9 cellular contexts compared by ENCODE assay signal in the genomic region with DNA sequence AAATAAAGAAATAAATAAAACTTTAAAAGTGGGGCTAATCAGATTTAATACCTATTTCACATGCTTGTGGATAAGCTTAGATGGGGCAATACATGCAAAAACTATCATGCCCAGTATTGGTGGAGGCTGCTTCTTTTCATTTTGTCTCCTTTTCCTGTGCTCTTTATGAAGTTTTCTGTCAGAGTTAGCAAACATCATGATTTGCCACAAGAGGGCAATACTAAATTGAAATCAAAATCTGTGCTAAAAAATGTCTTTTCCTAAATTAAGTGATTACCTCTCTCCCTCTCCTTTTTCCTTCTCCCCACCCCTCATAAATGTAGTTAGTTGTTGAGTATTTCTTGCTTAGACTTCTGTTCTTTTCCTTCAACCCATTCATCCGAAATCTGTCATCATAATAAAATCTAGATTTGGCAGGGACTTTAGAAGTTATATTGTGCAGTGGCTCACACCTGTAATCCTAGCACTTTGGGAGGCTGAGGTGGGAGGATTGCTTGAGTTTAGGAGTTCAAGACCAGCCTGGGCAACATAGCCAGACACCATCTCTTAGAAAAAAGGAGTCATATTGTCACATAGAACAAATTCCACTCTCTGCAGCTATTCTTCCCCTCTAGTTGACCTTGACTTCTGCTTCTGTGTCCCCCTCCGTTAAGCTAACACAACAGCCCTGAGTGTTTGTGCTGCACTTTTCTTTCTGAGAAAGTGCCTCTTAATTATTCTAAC. TPM values are rescaled to one million over a fixed set of nuclear protein-coding genes. Genes with fewer than 3 reads are reported as not detected.
DNase-seq lines count a peak whose midpoint lies in the region; ATAC-seq and TF ChIP-seq lines count a peak whose summit lies in the region.
"Had no signal": no experiment of that assay in that cellular context is flagged by ENCODE, and none has a peak within 500 bp of the region (broad histone marks: within the 10 kb centered on the region; RNA-seq: fewer than 3 reads in every experiment).

No MANE protein-coding gene starts in this region.

- H3K27ac Mint-ChIP-seq in activated B cell treated with CpG ODN at 0.5 μM for 24 hours: peak overlapping the region; percentile 62

- H3K27me3 Mint-ChIP-seq in activated B cell treated with CpG ODN at 0.5 μM for 24 hours: no peaks in the 10 kb centered on the region

- H3K4me1 ChIP-seq in A673 (ENCODE audit: insufficient read depth, low read length, poor library complexity, severe bottlenecking): no peaks in the 10 kb centered on the region

- peaks cover 68% of the 10 kb centered on the region for H3K4me1 Mint-ChIP-seq in activated B cell treated with CpG ODN at 0.5 μM for 24 hours

- no peak overlapping the region for H3K4me3 Mint-ChIP-seq in activated B cell treated with CpG ODN at 0.5 μM for 24 hours

- POLR2A ChIA-PET in A673 (lab: Charles Lee; ENCODE audit: low non-redundant PET) (no interaction called here), activated B cell treated with CpG ODN at 0.5 μM for 24 hours (lab: Charles Lee) (interaction anchor here (1.5 kb wide), 1 partner anchor 172 kb away, joined by 3 read pairs; no protein-coding TSS in a partner anchor)

- BruUV-seq in A673 (replicated peaks; lab: Mats Ljungman, UMichigan): no TSS peak

- H3K27me3 ChIP-seq in A673 (replicated peaks; ENCODE audit: insufficient read depth, low read depth, low read length, poor library complexity): no peaks in the 10 kb centered on the region

- peak; percentile 71 for TF ChIP-seq CTCF in A673 (conservative IDR thresholded peaks at IDR 0.05; ENCODE audit: low read depth, low read length)
- no peak for TF ChIP-seq CTCF in activated B cell treated with CpG ODN at 0.5 μM for 24 hours (IDR thresholded peaks at IDR 0.05)

- intact Hi-C loops in A673 (cut with micrococcal nuclease; ENCODE audit: unreplicated experiment) (loop anchor here (1.0 to 2.0 kb wide), 3 partner anchors 106 to 248 kb away; no protein-coding TSS in a partner anchor), activated B cell treated with CpG ODN at 0.5 μM for 24 hours (cut with micrococcal nuclease) (loop anchor here (1.0 kb wide), 3 partner anchors 106 to 248 kb away; no protein-coding TSS in a partner anchor), posterior vena cava (cut with DNase I) (loop anchor here (5.0 to 10.0 kb wide), 4 partner anchors 162 to 250 kb away; no protein-coding TSS in a partner anchor)

- H3K27ac ChIP-seq in A673 (ENCODE audit: low read depth, low read length, poor library complexity, severe bottlenecking): no peak overlapping the region

- DNase-seq in A673 (ENCODE audit: low spot score) (peak; percentile 59), HCEC 1CT (peak; percentile 55), activated B cell treated with CpG ODN at 0.5 μM for 24 hours (no peak), left lobe of liver (ENCODE audit: low spot score) (no peak), NCI-H2029 treated with DMSO at 0.1 percent for 48 hours (lab: John Stamatoyannopoulos, UW) (no peak), posterior vena cava (ENCODE audit: low spot score) (no peak)
- DNase-seq: NCI-H2081 treated with DMSO at 0.1 percent for 48 hours had no signal

- H3K4me3 ChIP-seq in A673 (ENCODE audit: low read depth, low read length, poor library complexity, severe bottlenecking): no peak overlapping the region

- H3K9me3 ChIP-seq in A673 (ENCODE audit: low read depth, low read length, poor library complexity, severe bottlenecking): no peaks in the 10 kb centered on the region

- H3K9me3 Mint-ChIP-seq in activated B cell treated with CpG ODN at 0.5 μM for 24 hours: no peaks in the 10 kb centered on the region

- CTCF ChIA-PET in A673 (lab: Charles Lee): interaction anchor here (0.5 to 1.0 kb wide), 4 partner anchors 106 to 298 kb away, joined by 3 to 5 read pairs (median 4); no protein-coding TSS in a partner anchor
- CTCF ChIA-PET in activated B cell treated with CpG ODN at 0.5 μM for 24 hours (lab: Charles Lee): interaction anchor here (0.8 to 1.6 kb wide), 5 partner anchors 143 to 175 kb away, joined by 3 to 7 read pairs (median 4); no protein-coding TSS in a partner anchor

- peaks cover 2% of the 10 kb centered on the region for H3K36me3 Mint-ChIP-seq in activated B cell treated with CpG ODN at 0.5 μM for 24 hours (ENCODE audit: low read depth)

- no peaks in the 10 kb centered on the region for H3K36me3 ChIP-seq in A673 (ENCODE audit: insufficient read depth, low read length, poor library complexity, severe bottlenecking)

- no peak for ATAC-seq in activated B cell treated with CpG ODN at 0.5 μM for 24 hours (ENCODE audit: low read depth)
- ATAC-seq in left lobe of liver: peak; percentile 42
- no peak for ATAC-seq in GM18520 (IDR thresholded peaks at IDR 0.05; ENCODE audit: unreplicated experiment)
- no peak for ATAC-seq in HG03378 (IDR thresholded peaks at IDR 0.05; ENCODE audit: unreplicated experiment)

RNA-seq across cellular contexts. Expression of a gene that starts 4.7 kb away (rescaled TPM):
- total RNA-seq in A673 (2021): 8.0 and 8.3 TPM in 2 replicates
- total RNA-seq in activated B cell treated with CpG ODN at 0.5 μM for 24 hours: 3.1 and 4.9 TPM in 2 replicates
- total RNA-seq in left lobe of liver: 11.2 TPM
- total RNA-seq in posterior vena cava: 10 to 100 TPM; 14.9 to 20.0 TPM

Comparison
In these comparisons a context has a peak if more than half of its experiments do, and no peak if none do; other contexts are left out.
1. DNase-seq: peak in A673 (single experiment) and HCEC 1CT (single experiment); none in activated B cell treated with CpG ODN at 0.5 μM for 24 hours (single experiment), left lobe of liver (single experiment), NCI-H2029 treated with DMSO at 0.1 percent for 48 hours (single experiment) and posterior vena cava (single experiment).